4 cellular contexts compared by ENCODE assay signal in genomic region chr3:26078539-26078938, GRCh38.
"Had no signal": no experiment of that assay in that cellular context is flagged by ENCODE, and none has a peak within 500 bp of the region (broad histone marks: within the 10 kb centered on the region; RNA-seq: fewer than 3 reads in every experiment).

No MANE protein-coding gene starts in this region.

- H3K4me3 ChIP-seq: K562 had no signal

- ATAC-seq: HepG2, K562 had no signal

- DNase-seq: IMR-90 had no signal

- H3K27ac ChIP-seq: HL-60 had no signal
